ENCODE assay signal across 8 cellular contexts in genomic region chr9:135474915-135475314, GRCh38. TPM values are rescaled to one million over a fixed set of nuclear protein-coding genes. Genes with fewer than 3 reads are reported as not detected.
DNase-seq lines count a peak whose midpoint lies in the region; ATAC-seq and TF ChIP-seq lines count a peak whose summit lies in the region.

No MANE protein-coding gene starts in this region.

- H3K4me3 Mint-ChIP-seq in effector memory CD8-positive, alpha-beta T cell, result no peak overlapping the region

- peak; percentile 72 for DNase-seq in activated effector memory CD4-positive, alpha-beta T cell treated with anti-CD3 and anti-CD28 coated beads, Interleukin-2, amount 50 U/mL, for 16 hours
- no peak for DNase-seq in activated effector memory CD4-positive, alpha-beta T cell treated with Interleukin-2 at 50 U/mL for 16 hours
- peak; percentile 38 to 84 for DNase-seq in NCI-H524 (lab: John Stamatoyannopoulos, UW)
- no peak for DNase-seq in effector memory CD8-positive, alpha-beta T cell
- peak; percentile 48 for DNase-seq in stimulated activated CD8-positive, alpha-beta memory T cell treated with anti-CD3 and anti-CD28 coated beads, Interleukin-4, amount 100 ng/mL, for 48 hours
- DNase-seq in adrenal gland, result no peak
- no peak for DNase-seq in SW 1271 (lab: John Stamatoyannopoulos, UW)

- no peak overlapping the region for H3K4me3 ChIP-seq in adrenal gland

- H3K36me3 ChIP-seq in adrenal gland (replicated peaks in 1 of 2), result no peaks in the 10 kb centered on the region

- H3K9me3 Mint-ChIP-seq in effector memory CD8-positive, alpha-beta T cell, result no peaks in the 10 kb centered on the region

- ATAC-seq in effector memory CD8-positive, alpha-beta T cell (replicated peaks), result peak; percentile 35
- ATAC-seq in HG03196 (IDR thresholded peaks at IDR 0.05; ENCODE audit: unreplicated experiment), result no peak

- no peaks in the 10 kb centered on the region for H3K36me3 Mint-ChIP-seq in effector memory CD8-positive, alpha-beta T cell (ENCODE audit: insufficient read depth)

- peaks cover 0 to 12% of the 10 kb centered on the region in 2 donors for H3K4me1 ChIP-seq in adrenal gland (replicated peaks in 1 of 2)

- no peak overlapping the region for H3K27ac Mint-ChIP-seq in effector memory CD8-positive, alpha-beta T cell

- peaks cover 3 to 4% of the 10 kb centered on the region in 2 donors for H3K4me1 Mint-ChIP-seq in effector memory CD8-positive, alpha-beta T cell (ENCODE audit: low read depth in 2 of 2)

- H3K27me3 ChIP-seq in adrenal gland, result no peaks in the 10 kb centered on the region

- intact Hi-C loops in adrenal gland (cut with DNase I), result loop anchor here in 1 of 2 donors (5.0 kb wide), 1 partner anchor 32 kb away; no protein-coding TSS in a partner anchor

- WGBS in adrenal gland, 4 donors, result 39 to 47% (median 45%) methylated on average over 12 of the region's 12 CpGs

- TF ChIP-seq POLR2A in adrenal gland (IDR thresholded peaks at IDR 0.05), result no peak

- H3K27ac ChIP-seq in adrenal gland, result no peak overlapping the region

- no peak for TF ChIP-seq CTCF in adrenal gland (IDR thresholded peaks at IDR 0.05)

- no peaks in the 10 kb centered on the region for H3K9me3 ChIP-seq in adrenal gland (replicated peaks in 1 of 3)

- H3K27me3 Mint-ChIP-seq in effector memory CD8-positive, alpha-beta T cell, result peaks cover 34 to 58% of the 10 kb centered on the region in 2 donors

RNA-seq across cellular contexts. Expression of gene PPP1R26, which starts 4.7 kb away (rescaled TPM):
- total RNA-seq in adrenal gland, result 10 to 100 TPM; 12.2 to 34.8 (median 19.1) TPM
- polyA plus RNA-seq in adrenal gland, result 10 to 100 TPM in 2 of 3 donors, 1 to 10 TPM in 1; 3.3 to 20.7 (median 11.5) TPM

RNA-seq across cellular contexts. Expression of gene MRPS2, which starts 25.6 kb away (rescaled TPM):
- 10 to 100 TPM; 43.7 to 84.1 (median 64.7) TPM for total RNA-seq in adrenal gland
- polyA plus RNA-seq in adrenal gland, result 10 to 100 TPM; 31.8 to 62.0 (median 52.0) TPM

RNA-seq across cellular contexts. Expression of gene LCN1, which starts 46.3 kb away (rescaled TPM):
- total RNA-seq in adrenal gland, result not detected
- polyA plus RNA-seq in adrenal gland, result not detected

Comparison
In these comparisons a context has a peak if more than half of its experiments do, and no peak if none do; other contexts are left out.
1. DNase-seq: peak in activated effector memory CD4-positive, alpha-beta T cell treated with anti-CD3 and anti-CD28 coated beads, Interleukin-2, amount 50 U/mL, for 16 hours (single experiment), NCI-H524 (2 of 2) and stimulated activated CD8-positive, alpha-beta memory T cell treated with anti-CD3 and anti-CD28 coated beads, Interleukin-4, amount 100 ng/mL, for 48 hours (single experiment); none in activated effector memory CD4-positive, alpha-beta T cell treated with Interleukin-2 at 50 U/mL for 16 hours (single experiment), effector memory CD8-positive, alpha-beta T cell (0 of 3), adrenal gland (0 of 7) and SW 1271 (0 of 2).